In genomic region chr1:44129616-44130500, GRCh38 we compare ENCODE assay signal across 6 cellular contexts. TPM values are rescaled to one million over a fixed set of nuclear protein-coding genes. Genes with fewer than 3 reads are reported as not detected.
"Had no signal": no experiment of that assay in that cellular context is flagged by ENCODE, and none has a peak within 500 bp of the region (broad histone marks: within the 10 kb centered on the region; RNA-seq: fewer than 3 reads in every experiment).

No MANE protein-coding gene starts in this region.

- H3K4me3 Mint-ChIP-seq: GM23338, H9 had no signal

- H3K9me3 Mint-ChIP-seq: GM23338, H9 had no signal

- DNase-seq: H9, HCEC 1CT, IMR-90 had no signal

- H3K4me1 Mint-ChIP-seq: GM23338, H9 had no signal

- ATAC-seq: GM23338 had no signal

- H3K4me3 ChIP-seq: GM23338 had no signal

- H3K27ac Mint-ChIP-seq: GM23338 had no signal

RNA-seq across cellular contexts. Expression of gene KLF17, which starts 11.2 kb away (rescaled TPM):
- total RNA-seq: GM23338, H1, HT-29 had no signal

RNA-seq across cellular contexts. Expression of gene KLF18, which starts 11.6 kb away (rescaled TPM):
- total RNA-seq: HT-29, IMR-90 had no signal
